In the genomic region with DNA sequence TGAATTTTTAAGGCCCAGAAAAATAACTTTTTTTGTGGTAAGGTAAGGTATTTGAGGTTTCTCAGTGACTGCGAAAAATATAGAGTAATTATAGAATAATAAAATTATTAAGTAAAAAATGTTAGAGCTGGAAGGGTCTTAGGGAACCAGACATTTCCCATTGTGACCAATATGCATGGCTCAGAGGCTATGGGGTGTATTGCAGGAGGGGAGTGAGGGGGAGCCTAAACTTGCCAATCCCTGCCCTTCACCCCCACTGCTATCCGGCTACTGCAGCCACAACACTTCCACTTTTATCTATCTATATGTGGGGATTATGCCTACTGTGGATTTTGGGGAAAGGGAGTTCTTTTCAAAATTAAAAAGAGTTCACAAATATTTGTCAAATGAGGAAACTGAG, we compare ENCODE assay signal across 1 cellular context.
TF ChIP-seq lines count a peak whose summit lies in the region.

No MANE protein-coding gene starts in this region.

TF ChIP-seq in WTC11, 78 proteins besides CTCF, POLR2A, EP300 and RAD21 (continued from another document):
- TF ChIP-seq, protein P1, sequence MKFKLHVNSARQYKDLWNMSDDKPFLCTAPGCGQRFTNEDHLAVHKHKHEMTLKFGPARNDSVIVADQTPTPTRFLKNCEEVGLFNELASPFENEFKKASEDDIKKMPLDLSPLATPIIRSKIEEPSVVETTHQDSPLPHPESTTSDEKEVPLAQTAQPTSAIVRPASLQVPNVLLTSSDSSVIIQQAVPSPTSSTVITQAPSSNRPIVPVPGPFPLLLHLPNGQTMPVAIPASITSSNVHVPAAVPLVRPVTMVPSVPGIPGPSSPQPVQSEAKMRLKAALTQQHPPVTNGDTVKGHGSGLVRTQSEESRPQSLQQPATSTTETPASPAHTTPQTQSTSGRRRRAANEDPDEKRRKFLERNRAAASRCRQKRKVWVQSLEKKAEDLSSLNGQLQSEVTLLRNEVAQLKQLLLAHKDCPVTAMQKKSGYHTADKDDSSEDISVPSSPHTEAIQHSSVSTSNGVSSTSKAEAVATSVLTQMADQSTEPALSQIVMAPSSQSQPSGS (CRISPR knock-in tag; IDR thresholded peaks at IDR 0.05; ENCODE audit: borderline replicate concordance, low read depth), result no peak
- TF ChIP-seq ZNF671 (CRISPR knock-in tag; IDR thresholded peaks at IDR 0.05), result no peak
